Comparison of ENCODE assay signal across 22 cellular contexts in genomic region chr12:56900583-56900982, GRCh38. TPM values are rescaled to one million over a fixed set of nuclear protein-coding genes. Genes with fewer than 3 reads are reported as not detected.
A peak's percentile ranks its signal among the peaks of the same experiment; 100 is the strongest.
DNase-seq lines count a peak whose midpoint lies in the region; ATAC-seq, FAIRE-seq and TF ChIP-seq lines count a peak whose summit lies in the region.
"Had no signal": no experiment of that assay in that cellular context is flagged by ENCODE, and none has a peak within 500 bp of the region (broad histone marks: within the 10 kb centered on the region; RNA-seq: fewer than 3 reads in every experiment).

No MANE protein-coding gene starts in this region.

- dilution Hi-C loops in endothelial cell of umbilical vein (cut with MboI; ENCODE audit: extremely low pct_ligation_motif_present, low sequenced_read_pairs): no loop called here

- H3K27me3 ChIP-seq in Panc1 (ENCODE audit: control insufficient read depth, insufficient read depth, low read length): no peaks in the 10 kb centered on the region; the same call in 1 of the 2 replicates
- peaks cover 0 to 2% of the 10 kb centered on the region in 2 experiments for H3K27me3 ChIP-seq in endothelial cell of umbilical vein (ENCODE audit: control insufficient read depth in 2 of 2, insufficient read depth in 2 of 2, low read length in 2 of 2)
- peaks cover 0 to 6% (median 0%) of the 10 kb centered on the region in 5 donors for H3K27me3 ChIP-seq in subcutaneous abdominal adipose tissue (ENCODE audit: control insufficient read depth in 5 of 5, insufficient read depth in 4 of 5, low read length in 5 of 5)
- H3K27me3 ChIP-seq: heart left ventricle had no signal

- peaks cover 26% of the 10 kb centered on the region for H3K9me3 Mint-ChIP-seq in activated naive CD8-positive, alpha-beta T cell treated with anti-CD3 and anti-CD28 coated beads, Interleukin-2, amount 50 U/mL, for 24 hours
- H3K9me3 Mint-ChIP-seq in activated naive CD8-positive, alpha-beta T cell treated with anti-CD3 and anti-CD28 coated beads for 36 hours: peaks cover 22% of the 10 kb centered on the region

- H3K4me1 ChIP-seq in Panc1 (ENCODE audit: control insufficient read depth, insufficient read depth, low read length): no peaks in the 10 kb centered on the region
- no peaks in the 10 kb centered on the region for H3K4me1 ChIP-seq in endothelial cell of umbilical vein (ENCODE audit: control insufficient read depth, extremely low read depth, insufficient read depth, low read length)
- H3K4me1 ChIP-seq in subcutaneous abdominal adipose tissue (ENCODE audit: control insufficient read depth in 5 of 5, insufficient read depth in 5 of 5, low read length in 5 of 5): no peaks in the 10 kb centered on the region
- H3K4me1 ChIP-seq: heart left ventricle had no signal

- CTCF ChIA-PET in Panc1 (lab: Charles Lee): no interaction called here
- CTCF ChIA-PET in endothelial cell of umbilical vein (lab: Charles Lee): no interaction called here

- H3K27ac ChIP-seq in Panc1 (ENCODE audit: low read length): no peak overlapping the region
- H3K27ac ChIP-seq in endothelial cell of umbilical vein (ENCODE audit: insufficient read depth, low read depth, low read length): no peak overlapping the region
- no peak overlapping the region for H3K27ac ChIP-seq in subcutaneous abdominal adipose tissue (ENCODE audit: low read depth, low read length)
- H3K27ac ChIP-seq: heart left ventricle, KMS-11 had no signal

- no TSS peak for BruUV-seq in Panc1 (replicated peaks; lab: Mats Ljungman, UMichigan)
- no TSS peak for BruUV-seq in endothelial cell of umbilical vein (replicated peaks; lab: Mats Ljungman, UMichigan)

- no peaks in the 10 kb centered on the region for H3K4me1 Mint-ChIP-seq in activated naive CD8-positive, alpha-beta T cell treated with anti-CD3 and anti-CD28 coated beads, Interleukin-2, amount 50 U/mL, for 24 hours
- H3K4me1 Mint-ChIP-seq in activated naive CD8-positive, alpha-beta T cell treated with anti-CD3 and anti-CD28 coated beads for 36 hours: no peaks in the 10 kb centered on the region

- in situ Hi-C loops in Panc1 (cut with HindIII; ENCODE audit: low pct_unique_long_range_greater_than_20kb, low sequenced_read_pairs): no loop called here

- H3K27me3 Mint-ChIP-seq in activated naive CD8-positive, alpha-beta T cell treated with anti-CD3 and anti-CD28 coated beads, Interleukin-2, amount 50 U/mL, for 24 hours: peaks cover 4% of the 10 kb centered on the region
- no peaks in the 10 kb centered on the region for H3K27me3 Mint-ChIP-seq in activated naive CD8-positive, alpha-beta T cell treated with anti-CD3 and anti-CD28 coated beads for 36 hours

- no peak for TF ChIP-seq CTCF in Panc1 (IDR thresholded peaks at IDR 0.05)
- TF ChIP-seq CTCF in endothelial cell of umbilical vein (IDR thresholded peaks at IDR 0.05; ENCODE audit: extremely low read depth in 1 of 2, insufficient read depth in 1 of 2, low read depth in 1 of 2, low read length in 2 of 2): no peak

- H3K9me3 ChIP-seq in Panc1 (ENCODE audit: control insufficient read depth, insufficient read depth, low read depth, low read length): 0 out of 2 replicates have a peak, but pooled peaks cover 6% of the 10 kb centered on the region
- no peaks in the 10 kb centered on the region for H3K9me3 ChIP-seq in endothelial cell of umbilical vein (replicated peaks; ENCODE audit: control insufficient read depth, insufficient read depth, low read length)
- H3K9me3 ChIP-seq in subcutaneous abdominal adipose tissue (ENCODE audit: control insufficient read depth in 5 of 5, low read length in 5 of 5): peaks cover 12 to 44% (median 30%) of the 10 kb centered on the region in 5 donors

- H3K36me3 ChIP-seq in Panc1 (ENCODE audit: control insufficient read depth, insufficient read depth, low read length) (no peaks in the 10 kb centered on the region; the same call in 1 of the 2 replicates), endothelial cell of umbilical vein (ENCODE audit: control insufficient read depth in 2 of 2, extremely low read depth in 1 of 2, insufficient read depth in 2 of 2, low read length in 2 of 2) (no peaks in the 10 kb centered on the region), subcutaneous abdominal adipose tissue (ENCODE audit: control insufficient read depth in 5 of 5, insufficient read depth in 5 of 5, low read length in 5 of 5) (no peaks in the 10 kb centered on the region)
- H3K36me3 ChIP-seq: heart left ventricle had no signal

- H3K9ac ChIP-seq in endothelial cell of umbilical vein (replicated peaks; ENCODE audit: extremely low read depth, insufficient read depth, low read length) (no peak overlapping the region), subcutaneous abdominal adipose tissue (ENCODE audit: low read length in 5 of 5) (no peak overlapping the region)
- H3K9ac ChIP-seq: KMS-11 had no signal

- H3K27ac Mint-ChIP-seq in activated naive CD8-positive, alpha-beta T cell treated with anti-CD3 and anti-CD28 coated beads, Interleukin-2, amount 50 U/mL, for 24 hours: no peak overlapping the region
- H3K27ac Mint-ChIP-seq in activated naive CD8-positive, alpha-beta T cell treated with anti-CD3 and anti-CD28 coated beads for 36 hours: no peak overlapping the region
- H3K27ac Mint-ChIP-seq: stimulated activated naive CD8-positive, alpha-beta T cell treated with anti-CD3 and anti-CD28 coated beads, Interleukin-15, Interleukin-2, amounts not matched to agents 100 ng/mL and 50 ng/mL, for 24 hours had no signal

- H3K4me3 ChIP-seq in Panc1 (ENCODE audit: low read depth in 2 of 2, low read length in 2 of 2): no peak overlapping the region
- no peak overlapping the region for H3K4me3 ChIP-seq in endothelial cell of umbilical vein (replicated peaks in 1 of 3; ENCODE audit: insufficient read depth in 1 of 3, low read depth in 1 of 3, low read length in 3 of 3)
- H3K4me3 ChIP-seq in subcutaneous abdominal adipose tissue (ENCODE audit: low read depth in 1 of 5, low read length in 5 of 5): peak overlapping the region in 3 of 5 donors; percentile 13 to 36 (median 32)
- H3K4me3 ChIP-seq: heart left ventricle, smooth muscle cell had no signal

- no peaks in the 10 kb centered on the region for H3K9me1 ChIP-seq in endothelial cell of umbilical vein (replicated peaks; ENCODE audit: control insufficient read depth, extremely low read depth, insufficient read depth, low read length)

- TF ChIP-seq POLR2A in endothelial cell of umbilical vein (IDR thresholded peaks at IDR 0.05; ENCODE audit: low read depth, low read length): no peak

- H2AFZ ChIP-seq in endothelial cell of umbilical vein (ENCODE audit: low read depth, low read length): no peak overlapping the region

- peak; percentile 46 for ATAC-seq in activated naive CD8-positive, alpha-beta T cell treated with anti-CD3 and anti-CD28 coated beads, Interleukin-2, amount 50 U/mL, for 24 hours
- ATAC-seq in Panc1: no peak
- no peak for ATAC-seq in GM19324 (IDR thresholded peaks at IDR 0.05; ENCODE audit: low FRiP score, unreplicated experiment)
- ATAC-seq: heart left ventricle had no signal

- no peak overlapping the region for H3K4me3 Mint-ChIP-seq in activated naive CD8-positive, alpha-beta T cell treated with anti-CD3 and anti-CD28 coated beads, Interleukin-2, amount 50 U/mL, for 24 hours
- H3K4me3 Mint-ChIP-seq in activated naive CD8-positive, alpha-beta T cell treated with anti-CD3 and anti-CD28 coated beads for 36 hours: no peak overlapping the region
- H3K4me3 Mint-ChIP-seq: stimulated activated naive CD8-positive, alpha-beta T cell treated with anti-CD3 and anti-CD28 coated beads, Interleukin-15, Interleukin-2, amounts not matched to agents 100 ng/mL and 50 ng/mL, for 24 hours had no signal

- H3K36me3 Mint-ChIP-seq in activated naive CD8-positive, alpha-beta T cell treated with anti-CD3 and anti-CD28 coated beads, Interleukin-2, amount 50 U/mL, for 24 hours (ENCODE audit: low read depth): no peaks in the 10 kb centered on the region
- peaks cover 2% of the 10 kb centered on the region for H3K36me3 Mint-ChIP-seq in activated naive CD8-positive, alpha-beta T cell treated with anti-CD3 and anti-CD28 coated beads for 36 hours

- peak; percentile 88 for FAIRE-seq in endothelial cell of umbilical vein (lab: Jason Lieb, UNC)

- H4K20me1 ChIP-seq in endothelial cell of umbilical vein (replicated peaks; ENCODE audit: control insufficient read depth, extremely low read depth, insufficient read depth, low read length): no peaks in the 10 kb centered on the region

- no peak for DNase-seq in activated naive CD8-positive, alpha-beta T cell treated with anti-CD3 and anti-CD28 coated beads, Interleukin-2, amount 50 U/mL, for 24 hours
- DNase-seq in activated naive CD8-positive, alpha-beta T cell treated with anti-CD3 and anti-CD28 coated beads for 36 hours: no peak
- DNase-seq in Panc1 (ENCODE audit: low read depth, low spot score) (peak; percentile 38), endothelial cell of umbilical vein (ENCODE audit: low read depth, low spot score) (peak; percentile 83), OCI-M2 (lab: John Stamatoyannopoulos, UW; ENCODE audit: unreplicated experiment) (no peak), LoVo (ENCODE audit: low spot score) (no peak)
- DNase-seq: activated gamma-delta T cell treated with Interleukin-2 at 50 U/mL for 16 hours; Calu3; effector CD8-positive, alpha-beta T cell; GOT3; heart left ventricle; NCI-H146; NCI-H510A treated with DMSO at 0.1 percent for 48 hours; SHP77; T-helper 9 cell had no signal

- POLR2A ChIA-PET in Panc1 (lab: Charles Lee): no interaction called here
- POLR2A ChIA-PET in endothelial cell of umbilical vein (lab: Charles Lee): no interaction called here

- no peak overlapping the region for H3K4me2 ChIP-seq in endothelial cell of umbilical vein (ENCODE audit: insufficient read depth, low read length)
- H3K4me2 ChIP-seq: KMS-11, smooth muscle cell had no signal

- intact Hi-C loops in Panc1 (cut with micrococcal nuclease; ENCODE audit: unreplicated experiment) (no loop called here), endothelial cell of umbilical vein (cut with micrococcal nuclease) (no loop called here)

- no peaks in the 10 kb centered on the region for H3K79me2 ChIP-seq in endothelial cell of umbilical vein (ENCODE audit: control insufficient read depth, insufficient read depth, low read length)

RNA-seq across cellular contexts. Expression of gene SDR9C7, which starts 33.6 kb away (rescaled TPM):
- total RNA-seq in activated naive CD8-positive, alpha-beta T cell treated with anti-CD3 and anti-CD28 coated beads for 36 hours: not detected
- not detected for total RNA-seq in Panc1 (2021; ENCODE audit: unreplicated experiment)
- not detected for polyA plus RNA-seq in Panc1 (2012; ENCODE audit: insufficient read length)
- not detected in 2 replicates for total RNA-seq in endothelial cell of umbilical vein
- polyA plus RNA-seq in endothelial cell of umbilical vein: not detected in 2 replicates
- polyA plus RNA-seq in endothelial cell of umbilical vein (2011; cell fraction: cytosol; rRNA removed): not detected in 2 replicates
- polyA plus RNA-seq in endothelial cell of umbilical vein (2011; cell fraction: nucleus; rRNA removed): not detected in 2 replicates
- not detected in 2 replicates for polyA plus RNA-seq in endothelial cell of umbilical vein (2012)
- not detected in 2 replicates for polyA minus RNA-seq in endothelial cell of umbilical vein
- not detected for polyA minus RNA-seq in endothelial cell of umbilical vein (2011; cell fraction: cytosol; rRNA and poly(A)+ RNA removed)
- not detected in 2 replicates for polyA minus RNA-seq in endothelial cell of umbilical vein (2011; cell fraction: nucleus; rRNA and poly(A)+ RNA removed)
- total RNA-seq: Calu3, kidney epithelial cell, osteoblast had no signal
- polyA plus RNA-seq: heart left ventricle had no signal

RNA-seq across cellular contexts. Expression of gene RDH16, which starts 56.8 kb away (rescaled TPM):
- total RNA-seq in activated naive CD8-positive, alpha-beta T cell treated with anti-CD3 and anti-CD28 coated beads for 36 hours: under 1 TPM; 0.10 to 0.12 TPM
- 0.08 TPM for total RNA-seq in Panc1 (2021; ENCODE audit: unreplicated experiment)
- 0.19 TPM for polyA plus RNA-seq in Panc1 (2012; ENCODE audit: insufficient read length)
- 0.09 and 0.29 TPM in 2 replicates for total RNA-seq in endothelial cell of umbilical vein
- 0.08 and 0.13 TPM in 2 replicates for polyA plus RNA-seq in endothelial cell of umbilical vein
- 0.06 TPM in 1 of 2 replicates, not detected in the other for polyA plus RNA-seq in endothelial cell of umbilical vein (2011; cell fraction: cytosol; rRNA removed)
- 0.66 and 0.98 TPM in 2 replicates for polyA plus RNA-seq in endothelial cell of umbilical vein (2011; cell fraction: nucleus; rRNA removed)
- polyA plus RNA-seq in endothelial cell of umbilical vein (2012): 0.09 TPM in 1 of 2 replicates, not detected in the other
- 0.15 and 0.29 TPM in 2 replicates for polyA minus RNA-seq in endothelial cell of umbilical vein
- polyA minus RNA-seq in endothelial cell of umbilical vein (2011; cell fraction: cytosol; rRNA and poly(A)+ RNA removed): not detected
- polyA minus RNA-seq in endothelial cell of umbilical vein (2011; cell fraction: nucleus; rRNA and poly(A)+ RNA removed): 0.19 and 0.63 TPM in 2 replicates
- total RNA-seq: kidney epithelial cell had no signal

Comparison
In these comparisons a context has a peak if more than half of its experiments do, and no peak if none do; other contexts are left out.
1. DNase-seq: peak in Panc1 (single experiment) and endothelial cell of umbilical vein (single experiment); none in activated naive CD8-positive, alpha-beta T cell treated with anti-CD3 and anti-CD28 coated beads, Interleukin-2, amount 50 U/mL, for 24 hours (single experiment), activated naive CD8-positive, alpha-beta T cell treated with anti-CD3 and anti-CD28 coated beads for 36 hours (single experiment), OCI-M2 (single experiment) and LoVo (single experiment).
2. H3K4me3 ChIP-seq: peak in subcutaneous abdominal adipose tissue (3 of 5); none in Panc1 (0 of 2) and endothelial cell of umbilical vein (0 of 3).